8 cellular contexts compared by ENCODE assay signal in genomic region chr5:34957857-34958690, GRCh38. TPM values are rescaled to one million over a fixed set of nuclear protein-coding genes. Genes with fewer than 3 reads are reported as not detected.
DNase-seq lines count a peak whose midpoint lies in the region; ATAC-seq and TF ChIP-seq lines count a peak whose summit lies in the region.

No MANE protein-coding gene starts in this region.

- no peak overlapping the region for H3K4me3 Mint-ChIP-seq in osteocyte (ENCODE audit: unreplicated experiment)
- H3K4me3 Mint-ChIP-seq in stimulated activated naive B cell treated with anti-CD40 and anti-IgM and Interleukin-4, amounts not matched to agents 10 μg/mL and 1 μg/mL and 100 μg/mL, for 72 hours, result no peak overlapping the region

- no peaks in the 10 kb centered on the region for H3K4me1 Mint-ChIP-seq in osteocyte (ENCODE audit: unreplicated experiment)
- H3K4me1 Mint-ChIP-seq in stimulated activated naive B cell treated with anti-CD40 and anti-IgM and Interleukin-4, amounts not matched to agents 10 μg/mL and 1 μg/mL and 100 μg/mL, for 72 hours, result peaks cover 12 to 19% of the 10 kb centered on the region in 2 donors

- peak; percentile 69 for TF ChIP-seq CTCF in OCI-LY3 (IDR thresholded peaks at IDR 0.05; ENCODE audit: low read depth, low read length)
- TF ChIP-seq CTCF in osteocyte (IDR thresholded peaks at IDR 0.05), result peak; percentile 58

- H3K27ac Mint-ChIP-seq in osteocyte (ENCODE audit: unreplicated experiment), result no peak overlapping the region
- no peak overlapping the region for H3K27ac Mint-ChIP-seq in stimulated activated naive B cell treated with anti-CD40 and anti-IgM and Interleukin-4, amounts not matched to agents 10 μg/mL and 1 μg/mL and 100 μg/mL, for 72 hours

- peak overlapping the region; percentile 11; the same call in 1 of the 2 replicates for H3K4me2 ChIP-seq in OCI-LY3 (ENCODE audit: low read length)

- no peak overlapping the region for H3K4me3 ChIP-seq in OCI-LY3 (ENCODE audit: low read length)

- H3K9ac ChIP-seq in OCI-LY3 (ENCODE audit: low read length), result no peak overlapping the region

- peaks cover 10% of the 10 kb centered on the region for H3K36me3 ChIP-seq in OCI-LY3 (replicated peaks; ENCODE audit: low read depth, low read length)

- DNase-seq in activated CD4-positive, alpha-beta T cell treated with anti-CD3 and anti-CD28 coated beads for 48 hours, result peak; percentile 10
- no peak for DNase-seq in activated CD4-positive, alpha-beta T cell treated with anti-CD3 and anti-CD28 coated beads, Interleukin-2, amount 50 U/mL, for 4 hours
- peak; percentile 26 for DNase-seq in epidermal melanocyte (ENCODE audit: insufficient read length, low spot score)
- no peak for DNase-seq in osteocyte (ENCODE audit: extremely low spot score, unreplicated experiment)
- no peak for DNase-seq in stimulated activated naive B cell treated with anti-CD40 and anti-IgM and Interleukin-4, amounts not matched to agents 10 μg/mL and 1 μg/mL and 100 μg/mL, for 72 hours

- no peaks in the 10 kb centered on the region for H4K20me1 ChIP-seq in OCI-LY3 (ENCODE audit: insufficient read depth, low read length)

- peak; percentile 35 for ATAC-seq in HG02763 (IDR thresholded peaks at IDR 0.05; ENCODE audit: unreplicated experiment)
- ATAC-seq in stimulated activated naive B cell treated with anti-CD40 and anti-IgM and Interleukin-4, amounts not matched to agents 10 μg/mL and 1 μg/mL and 100 μg/mL, for 72 hours (replicated peaks), result no peak
- ATAC-seq in GM21786 (IDR thresholded peaks at IDR 0.05; ENCODE audit: unreplicated experiment), result no peak

- no peak overlapping the region for H2AFZ ChIP-seq in OCI-LY3 (ENCODE audit: low read depth, low read length)

- no peaks in the 10 kb centered on the region for H3K27me3 Mint-ChIP-seq in osteocyte (ENCODE audit: unreplicated experiment)
- H3K27me3 Mint-ChIP-seq in stimulated activated naive B cell treated with anti-CD40 and anti-IgM and Interleukin-4, amounts not matched to agents 10 μg/mL and 1 μg/mL and 100 μg/mL, for 72 hours, result no peaks in the 10 kb centered on the region

- H3K36me3 Mint-ChIP-seq in osteocyte (ENCODE audit: unreplicated experiment), result peaks cover 23% of the 10 kb centered on the region
- H3K36me3 Mint-ChIP-seq in stimulated activated naive B cell treated with anti-CD40 and anti-IgM and Interleukin-4, amounts not matched to agents 10 μg/mL and 1 μg/mL and 100 μg/mL, for 72 hours, result peaks cover 15 to 16% of the 10 kb centered on the region in 2 donors

- H3K27ac ChIP-seq in OCI-LY3 (ENCODE audit: low read length), result no peak overlapping the region

- H3K27me3 ChIP-seq in OCI-LY3 (ENCODE audit: low read depth, low read length), result no peaks in the 10 kb centered on the region

- no peaks in the 10 kb centered on the region for H3K79me2 ChIP-seq in OCI-LY3 (ENCODE audit: low read length)

- no peaks in the 10 kb centered on the region for H3K9me3 ChIP-seq in OCI-LY3 (ENCODE audit: insufficient read depth, low read length)

- H3K9me3 Mint-ChIP-seq in osteocyte (ENCODE audit: unreplicated experiment), result no peaks in the 10 kb centered on the region
- H3K9me3 Mint-ChIP-seq in stimulated activated naive B cell treated with anti-CD40 and anti-IgM and Interleukin-4, amounts not matched to agents 10 μg/mL and 1 μg/mL and 100 μg/mL, for 72 hours, result no peaks in the 10 kb centered on the region

- peaks cover 58% of the 10 kb centered on the region for H3K4me1 ChIP-seq in OCI-LY3 (ENCODE audit: low read length)

RNA-seq across cellular contexts. Expression of gene DNAJC21, which starts 28.7 kb away (rescaled TPM):
- total RNA-seq in osteocyte, result 37.5 and 39.5 TPM in 2 replicates

RNA-seq across cellular contexts. Expression of gene BRIX1, which starts 42.6 kb away (rescaled TPM):
- total RNA-seq in osteocyte, result 18.7 and 20.2 TPM in 2 replicates

RNA-seq across cellular contexts. Expression of gene RAD1, which starts 42.8 kb away (rescaled TPM):
- total RNA-seq in osteocyte, result 17.1 and 19.5 TPM in 2 replicates

Comparison
In these comparisons a context has a peak if more than half of its experiments do, and no peak if none do; other contexts are left out.
1. DNase-seq: peak in activated CD4-positive, alpha-beta T cell treated with anti-CD3 and anti-CD28 coated beads for 48 hours (single experiment) and epidermal melanocyte (single experiment); none in activated CD4-positive, alpha-beta T cell treated with anti-CD3 and anti-CD28 coated beads, Interleukin-2, amount 50 U/mL, for 4 hours (0 of 2), osteocyte (single experiment) and stimulated activated naive B cell treated with anti-CD40 and anti-IgM and Interleukin-4, amounts not matched to agents 10 μg/mL and 1 μg/mL and 100 μg/mL, for 72 hours (single experiment).